In the genomic region with DNA sequence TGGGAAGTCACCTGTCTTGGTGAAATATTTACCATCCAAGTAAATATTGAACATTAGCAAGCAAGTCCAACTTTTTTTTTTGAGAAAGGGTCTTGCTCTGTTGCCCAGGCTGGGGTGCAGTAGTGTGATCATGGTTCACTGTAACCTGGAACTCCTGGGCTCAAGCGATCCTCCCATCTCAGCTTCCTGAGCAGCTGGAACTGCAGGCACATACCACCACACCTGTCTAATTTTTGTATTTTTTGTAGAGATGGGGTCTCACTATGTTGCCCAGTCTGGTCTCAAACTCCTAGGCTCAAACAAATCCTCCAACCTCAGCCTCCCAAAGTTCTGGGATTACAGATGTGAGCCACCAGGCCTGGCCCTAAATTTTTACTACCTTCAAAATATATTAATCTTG, we compare ENCODE assay signal across 8 cellular contexts.
DNase-seq lines count a peak whose midpoint lies in the region; ATAC-seq, FAIRE-seq and TF ChIP-seq lines count a peak whose summit lies in the region.
"Not testable (repeated sequence)": the region's sequence is repeated elsewhere in the genome, so short reads cannot be mapped to it uniquely, and the experiment has no call there.

No MANE protein-coding gene starts in this region.

- not testable (repeated sequence) for H3K36me3 ChIP-seq in DND-41 (ENCODE audit: insufficient read depth, low read length); HEK293 (ENCODE audit: control insufficient read depth in 2 of 2, insufficient read depth in 1 of 2, low read length in 2 of 2); K562 (ENCODE audit: control insufficient read depth, insufficient read depth, low read length); H1 (ENCODE audit: control insufficient read depth in 2 of 4, insufficient read depth in 4 of 4, low read length in 3 of 4); HepG2 (replicated peaks in 1 of 2; ENCODE audit: control insufficient read depth in 1 of 2, insufficient read depth in 2 of 2, low read length in 2 of 2)

- TF ChIP-seq POLR2A in K562 (conservative IDR thresholded peaks at IDR 0.05); H1 (IDR thresholded peaks at IDR 0.05; ENCODE audit: control extremely low read depth in 1 of 2, low read depth in 2 of 2, low read length in 2 of 2); HepG2 (IDR thresholded peaks at IDR 0.05; ENCODE audit: insufficient read depth in 1 of 2, low read depth in 2 of 2, low read length in 2 of 2): not testable (repeated sequence)

- not testable (repeated sequence) for H3K9me3 ChIP-seq in DND-41 (ENCODE audit: insufficient read depth, low read length, severe bottlenecking); HEK293 (ENCODE audit: control insufficient read depth, insufficient read depth, low read depth, low read length); K562 (replicated peaks; ENCODE audit: control insufficient read depth, insufficient read depth, low read depth, low read length); H1 (ENCODE audit: insufficient read depth in 2 of 2, low read depth in 1 of 2, low read length in 1 of 2); HepG2 (ENCODE audit: low read length)

- H3K9me3 Mint-ChIP-seq in WTC11; osteocyte (ENCODE audit: unreplicated experiment): not testable (repeated sequence)

- CTCF ChIA-PET in HEK293 (lab: Yijun Ruan, JAX); WTC11 (lab: Charles Lee); K562 (lab: Yijun Ruan, JAX; ENCODE audit: low intra/inter-chr PET ratio); HepG2 (lab: Yijun Ruan, JAX; ENCODE audit: low intra/inter-chr PET ratio, low total read pairs): not testable (repeated sequence)
- CTCF ChIA-PET in H1 (lab: Charles Lee; ENCODE audit: partially characterized antibody) = interaction anchor here (0.7 to 1.0 kb wide), 3 partner anchors 11 to 147 kb away, joined by 3 to 4 read pairs (median 3); no protein-coding TSS in a partner anchor

- not testable (repeated sequence) for H2AFZ ChIP-seq in DND-41 (ENCODE audit: low read depth, low read length); K562 (ENCODE audit: low read depth, low read length); H1 (ENCODE audit: low read length); HepG2 (ENCODE audit: low read length)

- not testable (repeated sequence) for TF ChIP-seq EP300 in K562 (IDR thresholded peaks at IDR 0.05; ENCODE audit: low read length); H1 (IDR thresholded peaks at IDR 0.05; ENCODE audit: borderline replicate concordance in 1 of 2, low read depth in 2 of 2, low read length in 2 of 2); HepG2 (IDR thresholded peaks at IDR 0.05; ENCODE audit: low read depth in 2 of 2, low read length in 2 of 2); HepG2 (CRISPR knock-in tag; IDR thresholded peaks at IDR 0.05; ENCODE audit: borderline replicate concordance)

- not testable (repeated sequence) for H4K8ac ChIP-seq in H1 (ENCODE audit: extremely low read depth, insufficient read depth, low read length)

- not testable (repeated sequence) for H3K27me3 Mint-ChIP-seq in WTC11 (ENCODE audit: low read depth)
- peaks cover 36% of the 10 kb centered on the region for H3K27me3 Mint-ChIP-seq in osteocyte (ENCODE audit: unreplicated experiment)

- not testable (repeated sequence) for H4K5ac ChIP-seq in H1 (ENCODE audit: insufficient read length, low read depth, low read length)

- H2AK5ac ChIP-seq in H1 (ENCODE audit: low read depth, low read length) = not testable (repeated sequence)

- H2BK12ac ChIP-seq in H1 (ENCODE audit: low read depth, low read length) = not testable (repeated sequence)

- not testable (repeated sequence) for H3K4ac ChIP-seq in H1 (replicated peaks; ENCODE audit: insufficient read length, low read depth, low read length)

- H3K79me2 ChIP-seq in DND-41 (ENCODE audit: insufficient read depth, low read length) = peaks cover 29% of the 10 kb centered on the region
- H3K79me2 ChIP-seq in K562 (ENCODE audit: control insufficient read depth, insufficient read depth, low read length); H1 (ENCODE audit: control insufficient read depth in 1 of 2, insufficient read depth in 2 of 2, low read length in 2 of 2); HepG2 (ENCODE audit: insufficient read depth, low read length): not testable (repeated sequence)

- peaks cover 65% of the 10 kb centered on the region for H3K4me1 ChIP-seq in DND-41 (ENCODE audit: insufficient read depth, low read length)
- H3K4me1 ChIP-seq in HEK293 (ENCODE audit: control insufficient read depth, insufficient read depth, low read length); K562 (replicated peaks in 1 of 2; ENCODE audit: control insufficient read depth in 2 of 2, insufficient read depth in 2 of 2, low read length in 2 of 2); H1 (replicated peaks in 1 of 4; ENCODE audit: control insufficient read depth in 3 of 4, insufficient read depth in 4 of 4, low read length in 3 of 4); HepG2 (ENCODE audit: insufficient read depth, low read length): not testable (repeated sequence)

- H3K23me2 ChIP-seq in H1 (ENCODE audit: low read depth, low read length) = not testable (repeated sequence)

- H3K27me3 ChIP-seq in DND-41 (ENCODE audit: insufficient read depth, low read length, poor library complexity); H1 (replicated peaks in 1 of 4; ENCODE audit: control insufficient read depth in 3 of 4, extremely low read depth in 1 of 4, insufficient read depth in 3 of 4, low read length in 3 of 4): not testable (repeated sequence)
- H3K27me3 ChIP-seq in K562 (ENCODE audit: control insufficient read depth in 2 of 2, insufficient read depth in 2 of 2, low read length in 2 of 2) (peaks cover 20 to 56% of the 10 kb centered on the region in 2 experiments; a peak in 3 of 5 replicates), HepG2 (ENCODE audit: control insufficient read depth in 1 of 2, insufficient read depth in 2 of 2, low read length in 2 of 2) (peaks cover 3 to 39% of the 10 kb centered on the region in 2 experiments; a peak in 3 of 5 replicates)

- H4K91ac ChIP-seq in H1 (replicated peaks; ENCODE audit: insufficient read length, low read length) = not testable (repeated sequence)

- not testable (repeated sequence) for H3K14ac ChIP-seq in H1 (ENCODE audit: insufficient read length)

- not testable (repeated sequence) for H3K36me3 Mint-ChIP-seq in WTC11; osteocyte (ENCODE audit: unreplicated experiment)

- not testable (repeated sequence) for H3K27ac Mint-ChIP-seq in WTC11; osteocyte (ENCODE audit: unreplicated experiment)

- TF ChIP-seq RAD21 in K562 (CRISPR knock-in tag; conservative IDR thresholded peaks at IDR 0.05 in 1 of 2, IDR thresholded peaks at IDR 0.05 in 1 of 2); H1 (IDR thresholded peaks at IDR 0.05 in 1 of 2, conservative IDR thresholded peaks at IDR 0.05 in 1 of 2; ENCODE audit: low read depth in 2 of 2, low read length in 2 of 2); HepG2 (CRISPR knock-in tag; IDR thresholded peaks at IDR 0.05): not testable (repeated sequence)

- not testable (repeated sequence) for H3K23ac ChIP-seq in H1 (ENCODE audit: insufficient read length)

- H3K4me1 Mint-ChIP-seq in WTC11; osteocyte (ENCODE audit: unreplicated experiment): not testable (repeated sequence)

- H3K27ac ChIP-seq in DND-41 (ENCODE audit: low read length) = peak overlapping the region; percentile 92; the same call in 1 of the 2 replicates
- H3K27ac ChIP-seq in HEK293 (ENCODE audit: extremely low read depth, low read depth, low read length); K562 (ENCODE audit: extremely low read depth, low read depth, low read length); H1 (ENCODE audit: low read depth, low read length); HepG2 (ENCODE audit: extremely low read length, insufficient read depth, low read length): not testable (repeated sequence)

- H3K4me3 ChIP-seq in DND-41 (ENCODE audit: low read depth in 1 of 2, low read length in 2 of 2); HEK293 (ENCODE audit: low read depth, low read length); K562; H1 (ENCODE audit: extremely low read depth in 1 of 4, insufficient read depth in 2 of 4, low read depth in 3 of 4, low read length in 4 of 4); HepG2 (replicated peaks in 1 of 3; ENCODE audit: insufficient read depth in 1 of 3, low read depth in 2 of 3, low read length in 3 of 3): not testable (repeated sequence)

- not testable (repeated sequence) for DNase-seq in DND-41; WTC11 (ENCODE audit: low spot score); K562 (ENCODE audit: extremely low read depth in 1 of 4, low spot score in 3 of 4); H1 (ENCODE audit: low read depth in 1 of 2, low spot score in 2 of 2); HepG2 (ENCODE audit: low spot score)
- DNase-seq in islet precursor cell (peak; percentile 11), osteocyte (ENCODE audit: extremely low spot score, unreplicated experiment) (peak; percentile 21)

- H2BK5ac ChIP-seq in H1 (ENCODE audit: low read depth, low read length) = not testable (repeated sequence)

- not testable (repeated sequence) for H2BK15ac ChIP-seq in H1 (ENCODE audit: low read length)

- not testable (repeated sequence) for TF ChIP-seq CTCF in DND-41 (IDR thresholded peaks at IDR 0.05; ENCODE audit: borderline replicate concordance, extremely low read depth, low read length, poor library complexity, severe bottlenecking); HEK293 (tag by site-specific recombination; IDR thresholded peaks at IDR 0.05); WTC11 (IDR thresholded peaks at IDR 0.05); K562 (IDR thresholded peaks at IDR 0.05 in 2 of 3, conservative IDR thresholded peaks at IDR 0.05 in 1 of 3; ENCODE audit: insufficient read depth in 2 of 3, low read depth in 1 of 3, low read length in 3 of 3); H1 (IDR thresholded peaks at IDR 0.05; ENCODE audit: control extremely low read depth in 1 of 3, insufficient read depth in 1 of 3, low read depth in 1 of 3, low read length in 3 of 3); HepG2 (CRISPR knock-in tag; IDR thresholded peaks at IDR 0.05); osteocyte (IDR thresholded peaks at IDR 0.05)

- H3K18ac ChIP-seq in H1 (ENCODE audit: extremely low read depth, low read length) = not testable (repeated sequence)

- POLR2A ChIA-PET in HEK293 (lab: Yijun Ruan, JAX); WTC11 (lab: Charles Lee); H1 (lab: Charles Lee; ENCODE audit: partially characterized antibody); HepG2 (lab: Yijun Ruan, JAX): not testable (repeated sequence)
- POLR2A ChIA-PET in K562 (lab: Yijun Ruan, JAX) = interaction anchor here (0.7 to 0.9 kb wide), 2 partner anchors 11 to 1536 kb away, joined by 3 read pairs; no protein-coding TSS in a partner anchor

- H3K9ac ChIP-seq in DND-41 (ENCODE audit: low read depth, low read length) = 0 out of 2 replicates have a peak overlapping the region, but pooled peaks have one; percentile 54
- not testable (repeated sequence) for H3K9ac ChIP-seq in K562 (ENCODE audit: insufficient read depth in 1 of 2, low read depth in 2 of 2, low read length in 2 of 2); H1 (replicated peaks in 1 of 4; ENCODE audit: extremely low read depth in 1 of 4, low read depth in 3 of 4, low read length in 3 of 4); HepG2 (ENCODE audit: insufficient read depth, low read depth, low read length)

- not testable (repeated sequence) for H2BK20ac ChIP-seq in H1 (ENCODE audit: low read length)

- BruUV-seq in K562 (replicated peaks; lab: Mats Ljungman, UMichigan); HepG2 (replicated peaks; lab: Mats Ljungman, UMichigan): not testable (repeated sequence)

- not testable (repeated sequence) for H3K56ac ChIP-seq in H1 (replicated peaks; ENCODE audit: insufficient read length, low read depth, low read length)

- H2BK120ac ChIP-seq in H1 (replicated peaks; ENCODE audit: low read depth, low read length) = not testable (repeated sequence)

- WGBS in K562 (ENCODE audit: insufficient coverage, low coverage, missing lambda C conversion rate) = 0% methylated on average over 1 of the region's 1 CpG
- 93% methylated on average over 1 of the region's 1 CpG; no CpG with 5 or more reads in 1 of the 2 experiments for WGBS in H1 (ENCODE audit: extremely low coverage in 1 of 2, insufficient coverage in 1 of 2, insufficient read length in 1 of 2, insufficient replicate concordance in 2 of 2, low coverage in 1 of 2, low lambda C conversion rate in 2 of 2, missing lambda C conversion rate in 1 of 2), 2 experiments
- WGBS in HepG2 (ENCODE audit: low lambda C conversion rate) = 63% methylated on average over 1 of the region's 1 CpG

- H3K79me1 ChIP-seq in H1 (ENCODE audit: low read depth, low read length) = not testable (repeated sequence)

- not testable (repeated sequence) for H4K20me1 ChIP-seq in DND-41 (ENCODE audit: insufficient read depth, low read length); K562 (replicated peaks; ENCODE audit: control insufficient read depth, insufficient read depth, low read length); H1 (replicated peaks in 1 of 2; ENCODE audit: control insufficient read depth in 1 of 2, insufficient read depth in 2 of 2, low read length in 2 of 2); HepG2 (ENCODE audit: insufficient read depth, low read length)

- not testable (repeated sequence) for H3K9me1 ChIP-seq in K562 (ENCODE audit: control insufficient read depth, insufficient read depth, low read length)

- FAIRE-seq in K562 (lab: Jason Lieb, UNC); H1 (lab: Jason Lieb, UNC); HepG2 (lab: Jason Lieb, UNC): not testable (repeated sequence)

- not testable (repeated sequence) for ATAC-seq in DND-41 (ENCODE audit: insufficient read depth, low read depth); WTC11; K562; HepG2

- intact Hi-C loops in K562 (cut with micrococcal nuclease); HepG2 (cut with micrococcal nuclease; ENCODE audit: unreplicated experiment): not testable (repeated sequence)

- not testable (repeated sequence) for H3K4me3 Mint-ChIP-seq in WTC11; osteocyte (ENCODE audit: unreplicated experiment)

- in situ Hi-C loops in K562 (cut with MboI); HepG2 (cut with HindIII; ENCODE audit: extremely low pct_ligation_motif_present, low pct_unique_long_range_greater_than_20kb): not testable (repeated sequence)

- not testable (repeated sequence) for H3K4me2 ChIP-seq in DND-41 (ENCODE audit: insufficient read depth, low read length); K562 (ENCODE audit: insufficient read depth, low read length); H1 (ENCODE audit: insufficient read depth in 1 of 2, low read depth in 2 of 2, low read length in 2 of 2); HepG2 (ENCODE audit: low read depth, low read length)
